In genomic region chr6:132858750-132859149, GRCh38 we compare ENCODE assay signal across 24 cellular contexts.
"Had no signal": no experiment of that assay in that cellular context is flagged by ENCODE, and none has a peak within 500 bp of the region (broad histone marks: within the 10 kb centered on the region; RNA-seq: fewer than 3 reads in every experiment).

No MANE protein-coding gene starts in this region.

- FAIRE-seq: colon, endothelial cell of umbilical vein, islet of Langerhans, keratinocyte had no signal

- H3K36me3 ChIP-seq: esophagus muscularis mucosa, gastrocnemius medialis, heart right ventricle, left lung, lower lobe of right lung had no signal

- H3K9me3 ChIP-seq: esophagus muscularis mucosa, gastrocnemius medialis, heart right ventricle, left lung, lower lobe of right lung, mucosa of descending colon had no signal

- ATAC-seq: gastrocnemius medialis, heart right ventricle, left cardiac atrium, left lung, left ventricle myocardium superior, lower lobe of right lung, mucosa of descending colon had no signal

- H3K4me3 Mint-ChIP-seq: mesothelial cell of epicardium, naive B cell had no signal

- H3K36me3 Mint-ChIP-seq: mesothelial cell of epicardium, naive B cell had no signal

- H3K27ac Mint-ChIP-seq: mesothelial cell of epicardium, naive B cell had no signal

- H3K9me3 Mint-ChIP-seq: mesothelial cell of epicardium, naive B cell had no signal

- H3K4me1 Mint-ChIP-seq: naive B cell had no signal

- DNase-seq: dermis blood vessel endothelial cell; dorsolateral prefrontal cortex; effector CD4-positive, alpha-beta T cell; effector memory CD4-positive, alpha-beta T cell; foreskin melanocyte; gastrocnemius medialis; glutamatergic neuron; head of caudate nucleus; heart right ventricle; hippocampal formation; left cardiac atrium; left lung; left ventricle myocardium superior; lower lobe of right lung; mesenchymal stem cell; mucosa of descending colon; naive B cell had no signal

- H3K27me3 ChIP-seq: dorsolateral prefrontal cortex, esophagus muscularis mucosa, gastrocnemius medialis, heart right ventricle, left lung had no signal

- H3K27ac ChIP-seq: coronary artery, dorsolateral prefrontal cortex, esophagus muscularis mucosa, gastrocnemius medialis, heart right ventricle, left lung, lower lobe of right lung had no signal

- H3K4me3 ChIP-seq: coronary artery, dorsolateral prefrontal cortex, esophagus muscularis mucosa, gastrocnemius medialis, heart right ventricle, left lung, lower lobe of right lung, mucosa of descending colon had no signal

- H3K4me1 ChIP-seq: esophagus muscularis mucosa, gastrocnemius medialis, heart right ventricle, left lung, lower lobe of right lung had no signal
